Comparison of ENCODE assay signal across 18 cellular contexts in the genomic region with DNA sequence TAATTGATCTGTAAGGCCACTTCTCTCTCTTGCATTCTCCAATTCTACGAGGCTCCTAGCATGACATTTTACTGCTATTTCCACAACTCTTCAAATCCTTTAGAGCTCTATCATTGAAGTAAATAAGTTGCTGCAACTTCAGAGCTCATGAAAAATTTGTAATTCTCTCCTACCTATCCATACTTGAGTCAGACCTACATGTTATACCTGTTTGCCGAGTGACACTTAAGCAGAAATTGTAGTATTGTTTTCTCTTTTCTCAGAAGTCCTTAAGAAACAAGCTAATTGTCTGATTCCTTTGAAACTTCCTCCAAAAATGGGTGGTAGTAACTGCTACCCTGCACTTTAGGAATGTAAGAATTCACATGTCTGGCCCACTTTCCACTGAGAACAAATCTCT. TPM values are rescaled to one million over a fixed set of nuclear protein-coding genes. Genes with fewer than 3 reads are reported as not detected.
A peak's percentile ranks its signal among the peaks of the same experiment; 100 is the strongest.
DNase-seq lines count a peak whose midpoint lies in the region; ATAC-seq and TF ChIP-seq lines count a peak whose summit lies in the region.
"Had no signal": no experiment of that assay in that cellular context is flagged by ENCODE, and none has a peak within 500 bp of the region (broad histone marks: within the 10 kb centered on the region; RNA-seq: fewer than 3 reads in every experiment).

No MANE protein-coding gene starts in this region.

- CTCF ChIA-PET in T-cell (lab: Charles Lee) = interaction anchor here (0.5 to 1.5 kb wide), 4 partner anchors 18 to 110 kb away, joined by 3 to 6 read pairs (median 3); no protein-coding TSS in a partner anchor

- no peak for ATAC-seq in activated naive CD8-positive, alpha-beta T cell treated with anti-CD3 and anti-CD28 coated beads, Interleukin-2, amount 50 U/mL, for 24 hours
- ATAC-seq in T-cell (replicated peaks in 1 of 4) = no peak
- ATAC-seq in GM18909 (IDR thresholded peaks at IDR 0.05; ENCODE audit: poor library complexity, unreplicated experiment) = no peak
- ATAC-seq: left ventricle myocardium superior had no signal

- H3K4me1 Mint-ChIP-seq in activated naive CD8-positive, alpha-beta T cell (ENCODE audit: low read depth) = peaks cover 21% of the 10 kb centered on the region
- H3K4me1 Mint-ChIP-seq in activated naive CD8-positive, alpha-beta T cell treated with anti-CD3 and anti-CD28 coated beads, Interleukin-2, amount 50 U/mL, for 24 hours = peaks cover 43% of the 10 kb centered on the region
- H3K4me1 Mint-ChIP-seq in T-cell = peaks cover 43 to 68% (median 48%) of the 10 kb centered on the region in 3 donors
- peaks cover 12% of the 10 kb centered on the region for H3K4me1 Mint-ChIP-seq in type B pancreatic cell (ENCODE audit: unreplicated experiment)
- H3K4me1 Mint-ChIP-seq: nephron progenitor cell had no signal

- H3K4me3 Mint-ChIP-seq in activated naive CD8-positive, alpha-beta T cell = no peak overlapping the region
- no peak overlapping the region for H3K4me3 Mint-ChIP-seq in activated naive CD8-positive, alpha-beta T cell treated with anti-CD3 and anti-CD28 coated beads, Interleukin-2, amount 50 U/mL, for 24 hours
- H3K4me3 Mint-ChIP-seq in T-cell (no peak overlapping the region), type B pancreatic cell (no peak overlapping the region)
- H3K4me3 Mint-ChIP-seq: activated B cell treated with CpG ODN at 0.5 μM for 24 hours, nephron progenitor cell had no signal

- no peaks in the 10 kb centered on the region for H3K9me3 Mint-ChIP-seq in activated naive CD8-positive, alpha-beta T cell (ENCODE audit: low read depth)
- no peaks in the 10 kb centered on the region for H3K9me3 Mint-ChIP-seq in activated naive CD8-positive, alpha-beta T cell treated with anti-CD3 and anti-CD28 coated beads, Interleukin-2, amount 50 U/mL, for 24 hours
- H3K9me3 Mint-ChIP-seq in T-cell = no peaks in the 10 kb centered on the region
- H3K9me3 Mint-ChIP-seq in type B pancreatic cell = no peaks in the 10 kb centered on the region
- H3K9me3 Mint-ChIP-seq: activated B cell treated with CpG ODN at 0.5 μM for 24 hours, nephron progenitor cell had no signal

- no peak for DNase-seq in activated naive CD8-positive, alpha-beta T cell treated with anti-CD3 and anti-CD28 coated beads, Interleukin-2, amount 50 U/mL, for 24 hours
- DNase-seq in T-cell (no peak), cerebellum (ENCODE audit: low spot score) (peak; percentile 19), type B pancreatic cell (ENCODE audit: extremely low spot score, unreplicated experiment) (no peak), NCI-H510A treated with DMSO at 0.1 percent for 48 hours (lab: John Stamatoyannopoulos, UW) (no peak), AML-193 (lab: John Stamatoyannopoulos, UW) (no peak)
- DNase-seq: activated B cell treated with CpG ODN at 0.5 μM for 24 hours, activated gamma-delta T cell treated with Interleukin-2 at 50 U/mL for 16 hours, DMS153, hippocampal formation, KG1, left ventricle myocardium superior, MV-4-11, NCI-H1694, nephron progenitor cell, T-helper 9 cell had no signal

- POLR2A ChIA-PET in T-cell (lab: Charles Lee) = interaction anchor here (0.7 to 1.6 kb wide), 4 partner anchors 8 to 92 kb away, joined by 3 to 7 read pairs (median 4); no protein-coding TSS in a partner anchor

- H3K27ac Mint-ChIP-seq in activated naive CD8-positive, alpha-beta T cell = peak overlapping the region; percentile 64
- H3K27ac Mint-ChIP-seq in activated naive CD8-positive, alpha-beta T cell treated with anti-CD3 and anti-CD28 coated beads, Interleukin-2, amount 50 U/mL, for 24 hours = no peak overlapping the region
- H3K27ac Mint-ChIP-seq in T-cell (peak overlapping the region; percentile 85 to 88), type B pancreatic cell (peak overlapping the region; percentile 79)
- H3K27ac Mint-ChIP-seq: activated B cell treated with CpG ODN at 0.5 μM for 24 hours, nephron progenitor cell had no signal

- TF ChIP-seq CTCF in type B pancreatic cell (conservative IDR thresholded peaks at IDR 0.05) = no peak

- H3K36me3 Mint-ChIP-seq in activated naive CD8-positive, alpha-beta T cell = peaks cover 12% of the 10 kb centered on the region
- H3K36me3 Mint-ChIP-seq in activated naive CD8-positive, alpha-beta T cell treated with anti-CD3 and anti-CD28 coated beads, Interleukin-2, amount 50 U/mL, for 24 hours (ENCODE audit: low read depth) = peaks cover 43% of the 10 kb centered on the region
- peaks cover 43% of the 10 kb centered on the region for H3K36me3 Mint-ChIP-seq in T-cell
- peaks cover 4% of the 10 kb centered on the region for H3K36me3 Mint-ChIP-seq in type B pancreatic cell

- no peaks in the 10 kb centered on the region for H3K27me3 Mint-ChIP-seq in activated naive CD8-positive, alpha-beta T cell
- no peaks in the 10 kb centered on the region for H3K27me3 Mint-ChIP-seq in activated naive CD8-positive, alpha-beta T cell treated with anti-CD3 and anti-CD28 coated beads, Interleukin-2, amount 50 U/mL, for 24 hours
- H3K27me3 Mint-ChIP-seq in T-cell = no peaks in the 10 kb centered on the region
- no peaks in the 10 kb centered on the region for H3K27me3 Mint-ChIP-seq in type B pancreatic cell
- H3K27me3 Mint-ChIP-seq: activated B cell treated with CpG ODN at 0.5 μM for 24 hours had no signal

RNA-seq across cellular contexts. Expression of gene GALM, which starts 26.1 kb away (rescaled TPM):
- 10 to 100 TPM; 14.3 to 29.4 (median 17.3) TPM for total RNA-seq in T-cell
- 8.4 TPM for total RNA-seq in cerebellum
- 14.0 and 16.1 TPM in 2 replicates for total RNA-seq in type B pancreatic cell (ENCODE audit: low replicate concordance)

RNA-seq across cellular contexts. Expression of gene SRSF7, which starts 59.2 kb away (rescaled TPM):
- total RNA-seq in T-cell = 100 to 1,000 TPM; 252 to 649 (median 265) TPM
- total RNA-seq in cerebellum = 109 TPM
- 176 and 248 TPM in 2 replicates for total RNA-seq in type B pancreatic cell (ENCODE audit: low replicate concordance)
